7 cellular contexts compared by ENCODE assay signal in the genomic region with DNA sequence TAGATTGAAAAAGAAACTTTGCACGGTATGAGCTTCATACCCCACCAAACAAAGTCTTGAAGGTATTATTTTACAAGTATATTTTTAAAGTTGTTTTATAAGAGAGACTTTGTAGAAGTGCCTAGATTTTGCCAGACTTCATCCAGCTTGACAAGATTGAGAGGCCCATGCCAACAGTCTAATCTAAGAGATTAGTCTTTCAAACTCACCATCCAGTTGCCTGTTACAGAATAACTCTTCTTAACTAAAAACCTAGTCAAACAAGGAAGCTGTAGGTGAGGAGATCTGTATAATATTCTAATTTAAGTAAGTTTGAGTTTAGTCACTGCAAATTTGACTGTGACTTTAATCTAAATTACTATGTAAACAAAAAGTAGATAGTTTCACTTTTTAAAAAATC.
"Had no signal": no experiment of that assay in that cellular context is flagged by ENCODE, and none has a peak within 500 bp of the region (broad histone marks: within the 10 kb centered on the region; RNA-seq: fewer than 3 reads in every experiment).

No MANE protein-coding gene starts in this region.

- H3K9me3 Mint-ChIP-seq: GM23338, H9, IgD-negative memory B cell had no signal

- H2AFZ ChIP-seq: GM23338 had no signal

- H3K4me2 ChIP-seq: GM23338 had no signal

- DNase-seq: H9, HCEC 1CT, KBM-7 had no signal

- ATAC-seq: GM23338 had no signal

- H3K4me3 ChIP-seq: GM23338 had no signal

- H3K27ac Mint-ChIP-seq: H9, IgD-negative memory B cell had no signal

- H3K27me3 Mint-ChIP-seq: IgD-negative memory B cell had no signal

- H3K4me3 Mint-ChIP-seq: GM23338, H9, IgD-negative memory B cell had no signal

- H3K4me1 Mint-ChIP-seq: GM23338, H9 had no signal

- H3K36me3 Mint-ChIP-seq: IgD-negative memory B cell had no signal

- FAIRE-seq: H1, HTR-8/SVneo had no signal
